In the genomic region with DNA sequence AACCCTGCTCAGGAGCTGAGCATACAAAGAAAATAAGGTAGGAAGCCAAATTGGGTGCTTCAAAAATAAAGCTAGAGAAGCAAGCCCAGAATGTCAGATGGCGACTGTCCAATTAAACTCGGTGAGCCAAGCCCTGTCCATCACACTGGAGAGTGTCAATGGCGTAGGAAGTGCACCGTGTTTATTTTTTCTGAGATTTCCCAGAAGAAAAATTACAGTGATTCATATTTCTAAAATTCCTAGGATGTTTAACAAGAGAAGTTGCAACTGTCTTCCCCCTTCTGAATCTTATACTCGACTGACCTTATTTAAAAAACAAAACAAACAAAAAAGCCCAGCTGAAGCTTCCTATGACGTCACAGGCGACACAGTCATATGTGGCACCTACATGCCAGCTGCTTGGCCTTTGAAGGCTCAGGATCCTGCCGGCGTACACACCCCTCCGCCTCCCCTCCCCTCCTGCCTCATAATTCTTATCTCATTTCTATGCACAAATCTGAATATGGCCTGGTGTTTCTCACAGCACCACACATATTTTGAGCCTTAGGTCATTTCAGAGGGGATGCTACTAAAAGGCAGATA, we compare ENCODE assay signal across 8 cellular contexts.
A peak's percentile ranks its signal among the peaks of the same experiment; 100 is the strongest.
DNase-seq lines count a peak whose midpoint lies in the region; ATAC-seq, FAIRE-seq and TF ChIP-seq lines count a peak whose summit lies in the region.

No MANE protein-coding gene starts in this region.

- ATAC-seq in SK-N-SH treated with all-trans-retinoic acid at 6 μM for 48 hours, result peak; percentile 44
- ATAC-seq in GM18873 (IDR thresholded peaks at IDR 0.05; ENCODE audit: low FRiP score, unreplicated experiment), result no peak
- ATAC-seq in HG03457 (IDR thresholded peaks at IDR 0.05; ENCODE audit: unreplicated experiment), result no peak

- H3K27me3 ChIP-seq in bronchial epithelial cell (ENCODE audit: control insufficient read depth, insufficient read depth, low read length), result no peaks in the 10 kb centered on the region

- no peak for FAIRE-seq in bronchial epithelial cell (lab: Jason Lieb, UNC)

- DNase-seq in COLO668 (lab: John Stamatoyannopoulos, UW; ENCODE audit: unreplicated experiment) (peak; percentile 21), bronchial epithelial cell (ENCODE audit: low read depth) (peak; percentile 58), myocyte (ENCODE audit: low read depth) (peak; percentile 73), COLO829 (ENCODE audit: low spot score) (no peak), NCI-H446 treated with DMSO at 0.1 percent for 48 hours (lab: John Stamatoyannopoulos, UW) (no peak)

- no peaks in the 10 kb centered on the region for H3K36me3 ChIP-seq in bronchial epithelial cell (ENCODE audit: control insufficient read depth, insufficient read depth, low read length)

- no peak for TF ChIP-seq CTCF in bronchial epithelial cell (IDR thresholded peaks at IDR 0.05; ENCODE audit: insufficient read depth, low read length, severe bottlenecking)

- H3K4me3 ChIP-seq in bronchial epithelial cell (ENCODE audit: low read depth, low read length), result no peak overlapping the region

TF ChIP-seq in SK-N-SH treated with all-trans-retinoic acid at 6 μM for 48 hours, 23 proteins besides CTCF, POLR2A, EP300 and RAD21:
- peak; percentile 30; the same call in 1 of the 2 replicates for TF ChIP-seq ISL1 (CRISPR knock-in tag; IDR thresholded peaks at IDR 0.05)
- TF ChIP-seq OSR1 (CRISPR knock-in tag; IDR thresholded peaks at IDR 0.05), result no peak
- TF ChIP-seq, protein P1, sequence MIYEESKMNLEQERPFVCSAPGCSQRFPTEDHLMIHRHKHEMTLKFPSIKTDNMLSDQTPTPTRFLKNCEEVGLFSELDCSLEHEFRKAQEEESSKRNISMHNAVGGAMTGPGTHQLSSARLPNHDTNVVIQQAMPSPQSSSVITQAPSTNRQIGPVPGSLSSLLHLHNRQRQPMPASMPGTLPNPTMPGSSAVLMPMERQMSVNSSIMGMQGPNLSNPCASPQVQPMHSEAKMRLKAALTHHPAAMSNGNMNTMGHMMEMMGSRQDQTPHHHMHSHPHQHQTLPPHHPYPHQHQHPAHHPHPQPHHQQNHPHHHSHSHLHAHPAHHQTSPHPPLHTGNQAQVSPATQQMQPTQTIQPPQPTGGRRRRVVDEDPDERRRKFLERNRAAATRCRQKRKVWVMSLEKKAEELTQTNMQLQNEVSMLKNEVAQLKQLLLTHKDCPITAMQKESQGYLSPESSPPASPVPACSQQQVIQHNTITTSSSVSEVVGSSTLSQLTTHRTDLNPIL (CRISPR knock-in tag; IDR thresholded peaks at IDR 0.05; ENCODE audit: low read depth), result 0 out of 2 replicates have a peak, but pooled peaks have one; percentile 47
- 0 out of 2 replicates have a peak, but pooled peaks have one; percentile 28 for TF ChIP-seq CSDC2 (CRISPR knock-in tag; IDR thresholded peaks at IDR 0.05)
- TF ChIP-seq ZFP3 (CRISPR knock-in tag; IDR thresholded peaks at IDR 0.05), result no peak

Comparison
In these comparisons a context has a peak if more than half of its experiments do, and no peak if none do; other contexts are left out.
1. DNase-seq: peak in COLO668 (single experiment), bronchial epithelial cell (single experiment) and myocyte (single experiment); none in COLO829 (single experiment) and NCI-H446 treated with DMSO at 0.1 percent for 48 hours (single experiment).